In genomic region chr11:70621241-70621640, GRCh38 we compare ENCODE assay signal across 28 cellular contexts.
"Had no signal": no experiment of that assay in that cellular context is flagged by ENCODE, and none has a peak within 500 bp of the region (broad histone marks: within the 10 kb centered on the region; RNA-seq: fewer than 3 reads in every experiment).

No MANE protein-coding gene starts in this region.

- FAIRE-seq: small intestine had no signal

- H3K27ac Mint-ChIP-seq: naive thymus-derived CD4-positive, alpha-beta T cell; natural killer cell; nephron; progenitor cell of endocrine pancreas; stimulated activated effector memory CD8-positive, alpha-beta T cell treated with anti-CD3 and anti-CD28 coated beads, Interleukin-12 subunit alpha, Interleukin-12 subunit beta, amount 100 ng/mL, for 72 hours; stimulated activated naive CD8-positive, alpha-beta T cell treated with anti-CD3 and anti-CD28 coated beads, Interleukin-15, amount 100 ng/mL, for 72 hours; type B pancreatic cell had no signal

- H3K9me3 Mint-ChIP-seq: natural killer cell; nephron; stimulated activated effector memory CD8-positive, alpha-beta T cell treated with anti-CD3 and anti-CD28 coated beads, Interleukin-12 subunit alpha, Interleukin-12 subunit beta, amount 100 ng/mL, for 72 hours; stimulated activated naive CD8-positive, alpha-beta T cell treated with anti-CD3 and anti-CD28 coated beads, Interleukin-15, amount 100 ng/mL, for 72 hours; type B pancreatic cell had no signal

- H3K36me3 ChIP-seq: neutrophil, ovary, right lobe of liver, sigmoid colon, suprapubic skin, tibial artery, transverse colon, upper lobe of right lung, uterus had no signal

- DNase-seq: naive thymus-derived CD4-positive, alpha-beta T cell; natural killer cell; nucleus accumbens; ovary; right lobe of liver; sigmoid colon; small intestine; stimulated activated CD4-positive, alpha-beta T cell treated with anti-CD3 and anti-CD28 coated beads, Interleukin-15, amount 100 ng/mL, for 24 hours; stimulated activated CD4-positive, alpha-beta T cell treated with anti-CD3 and anti-CD28 coated beads, Interleukin-2, amount 100 ng/mL, for 24 hours; stimulated activated CD4-positive, alpha-beta T cell treated with anti-CD3 and anti-CD28 coated beads, Interleukin-2, amount 100 ng/mL, for 48 hours; stimulated activated CD4-positive, alpha-beta T cell treated with anti-CD3 and anti-CD28 coated beads, Interleukin-4, amount 100 ng/mL, for 24 hours; stimulated activated naive CD4-positive, alpha-beta T cell; stimulated activated naive CD8-positive, alpha-beta T cell treated with anti-CD3 and anti-CD28 coated beads, Interleukin-15, amount 100 ng/mL, for 72 hours; stimulated activated naive CD8-positive, alpha-beta T cell treated with anti-CD3 and anti-CD28 coated beads, Interleukin-15, Interleukin-2, amounts not matched to agents 100 U/mL and 50 U/mL, for 24 hours; testis; tibial artery; transverse colon; upper lobe of right lung; uterus had no signal

- H3K27ac ChIP-seq: neutrophil, ovary, parathyroid adenoma, psoas muscle, right lobe of liver, sigmoid colon, suprapubic skin, testis, tibial artery, transverse colon, upper lobe of right lung, uterus had no signal

- H3K4me3 Mint-ChIP-seq: naive thymus-derived CD4-positive, alpha-beta T cell; natural killer cell; nephron; stimulated activated effector memory CD8-positive, alpha-beta T cell treated with anti-CD3 and anti-CD28 coated beads, Interleukin-12 subunit alpha, Interleukin-12 subunit beta, amount 100 ng/mL, for 72 hours; stimulated activated naive CD8-positive, alpha-beta T cell treated with anti-CD3 and anti-CD28 coated beads, Interleukin-15, amount 100 ng/mL, for 72 hours; type B pancreatic cell had no signal

- H3K79me2 ChIP-seq: parathyroid adenoma had no signal

- H3K4me1 Mint-ChIP-seq: naive thymus-derived CD4-positive, alpha-beta T cell; natural killer cell; stimulated activated effector memory CD8-positive, alpha-beta T cell treated with anti-CD3 and anti-CD28 coated beads, Interleukin-12 subunit alpha, Interleukin-12 subunit beta, amount 100 ng/mL, for 72 hours; stimulated activated naive CD8-positive, alpha-beta T cell treated with anti-CD3 and anti-CD28 coated beads, Interleukin-15, amount 100 ng/mL, for 72 hours had no signal

- H3K4me3 ChIP-seq: ovary, psoas muscle, right lobe of liver, sigmoid colon, suprapubic skin, testis, tibial artery, transverse colon, upper lobe of right lung, uterus had no signal

- H3K9ac ChIP-seq: parathyroid adenoma had no signal

- H3K27me3 Mint-ChIP-seq: progenitor cell of endocrine pancreas, type B pancreatic cell had no signal

- H2AFZ ChIP-seq: parathyroid adenoma had no signal

- H3K9me3 ChIP-seq: neutrophil, ovary, psoas muscle, right lobe of liver, sigmoid colon, suprapubic skin, testis, tibial artery, transverse colon, upper lobe of right lung, uterus had no signal

- H3K4me1 ChIP-seq: parathyroid adenoma, right lobe of liver, sigmoid colon, suprapubic skin, testis, tibial artery, upper lobe of right lung, uterus had no signal

- H3K36me3 Mint-ChIP-seq: naive thymus-derived CD4-positive, alpha-beta T cell; natural killer cell; stimulated activated effector memory CD8-positive, alpha-beta T cell treated with anti-CD3 and anti-CD28 coated beads, Interleukin-12 subunit alpha, Interleukin-12 subunit beta, amount 100 ng/mL, for 72 hours; type B pancreatic cell had no signal

- ATAC-seq: naive thymus-derived CD4-positive, alpha-beta T cell; natural killer cell; psoas muscle; right cardiac atrium; right lobe of liver; stimulated activated effector memory CD8-positive, alpha-beta T cell treated with anti-CD3 and anti-CD28 coated beads, Interleukin-12 subunit alpha, Interleukin-12 subunit beta, amount 100 ng/mL, for 72 hours; stimulated activated naive CD8-positive, alpha-beta T cell treated with anti-CD3 and anti-CD28 coated beads, Interleukin-15, amount 100 ng/mL, for 72 hours; stimulated activated naive CD8-positive, alpha-beta T cell treated with anti-CD3 and anti-CD28 coated beads, Interleukin-15, Interleukin-2, amounts not matched to agents 100 U/mL and 50 U/mL, for 24 hours; upper lobe of right lung had no signal

- H3K27me3 ChIP-seq: neutrophil, ovary, right lobe of liver, sigmoid colon, testis, transverse colon, upper lobe of right lung, uterus had no signal
